9 cellular contexts compared by ENCODE assay signal in genomic region chr5:82364497-82364896, GRCh38.
A peak's percentile ranks its signal among the peaks of the same experiment; 100 is the strongest.
DNase-seq lines count a peak whose midpoint lies in the region; FAIRE-seq and TF ChIP-seq lines count a peak whose summit lies in the region.
"Had no signal": no experiment of that assay in that cellular context is flagged by ENCODE, and none has a peak within 500 bp of the region (broad histone marks: within the 10 kb centered on the region; RNA-seq: fewer than 3 reads in every experiment).

No MANE protein-coding gene starts in this region.

- H3K4me1 ChIP-seq in ACC112 (ENCODE audit: control insufficient read depth, insufficient read depth, low read length, unreplicated experiment) (peaks cover 22% of the 10 kb centered on the region), astrocyte (ENCODE audit: insufficient read depth, low read length) (peaks cover 29% of the 10 kb centered on the region), kidney (ENCODE audit: control insufficient read depth in 1 of 2, insufficient read depth in 1 of 2, low read depth in 1 of 2, low read length in 2 of 2) (no peaks in the 10 kb centered on the region)

- H3K4me2 ChIP-seq in astrocyte (ENCODE audit: low read length), result no peak overlapping the region

- no peak overlapping the region for H3K4me3 Mint-ChIP-seq in astrocyte (ENCODE audit: unreplicated experiment)
- H3K4me3 Mint-ChIP-seq: central memory CD8-positive, alpha-beta T cell had no signal

- H3K9ac ChIP-seq in astrocyte (ENCODE audit: low read length) (peak overlapping the region; percentile 69), kidney (ENCODE audit: low read length in 2 of 2) (no peak overlapping the region)

- FAIRE-seq in astrocyte (lab: Jason Lieb, UNC) (no peak), kidney (lab: Jason Lieb, UNC) (no peak)

- H3K79me2 ChIP-seq in ACC112 (ENCODE audit: control insufficient read depth, insufficient read depth, low read length, unreplicated experiment) (no peaks in the 10 kb centered on the region), astrocyte (ENCODE audit: insufficient read depth, low read length) (no peaks in the 10 kb centered on the region)

- no peaks in the 10 kb centered on the region for H4K20me1 ChIP-seq in astrocyte (ENCODE audit: insufficient read depth, low read length)

- no peaks in the 10 kb centered on the region for H3K36me3 ChIP-seq in ACC112 (ENCODE audit: insufficient read depth, low read length)
- no peaks in the 10 kb centered on the region for H3K36me3 ChIP-seq in astrocyte (ENCODE audit: insufficient read depth, low read length)
- no peaks in the 10 kb centered on the region for H3K36me3 ChIP-seq in kidney (ENCODE audit: control insufficient read depth in 1 of 2, insufficient read depth in 2 of 2, low read length in 2 of 2)

- peak overlapping the region; percentile 69 for H3K27ac Mint-ChIP-seq in astrocyte (ENCODE audit: unreplicated experiment)

- H3K36me3 Mint-ChIP-seq in astrocyte (ENCODE audit: low read depth, unreplicated experiment), result no peaks in the 10 kb centered on the region

- H3K27me3 Mint-ChIP-seq in astrocyte (ENCODE audit: low read depth, unreplicated experiment), result no peaks in the 10 kb centered on the region

- H2AFZ ChIP-seq in ACC112 (ENCODE audit: low read length, unreplicated experiment), result peak overlapping the region; percentile 20
- H2AFZ ChIP-seq in astrocyte (ENCODE audit: low read depth, low read length), result peak overlapping the region; percentile 60

- no peaks in the 10 kb centered on the region for H3K9me3 Mint-ChIP-seq in astrocyte (ENCODE audit: unreplicated experiment)
- H3K9me3 Mint-ChIP-seq: central memory CD8-positive, alpha-beta T cell had no signal

- peaks cover 28% of the 10 kb centered on the region for H3K4me1 Mint-ChIP-seq in astrocyte (ENCODE audit: low read depth, unreplicated experiment)
- H3K4me1 Mint-ChIP-seq: central memory CD8-positive, alpha-beta T cell had no signal

- DNase-seq in HT-29 (ENCODE audit: low spot score) (peak; percentile 52), astrocyte (ENCODE audit: low read depth) (peak; percentile 50), kidney (no peak), NCI-H2196 treated with DMSO at 0.1 percent for 48 hours (lab: John Stamatoyannopoulos, UW; ENCODE audit: unreplicated experiment) (no peak), HK-2 (ENCODE audit: unreplicated experiment) (no peak), NCI-H1436 (lab: John Stamatoyannopoulos, UW) (no peak)
- no peak for DNase-seq in effector CD8-positive, alpha-beta T cell (lab: John Stamatoyannopoulos, UW)

- H3K9me3 ChIP-seq in astrocyte (ENCODE audit: insufficient read depth, low read depth, low read length) (no peaks in the 10 kb centered on the region), kidney (ENCODE audit: control insufficient read depth in 1 of 2, low read length in 2 of 2) (no peaks in the 10 kb centered on the region)

- intact Hi-C loops in kidney (cut with DNase I), result no loop called here

- H3K4me3 ChIP-seq in ACC112 (ENCODE audit: low read depth, low read length) (no peak overlapping the region), astrocyte (ENCODE audit: insufficient read depth, low read depth, low read length) (no peak overlapping the region), kidney (ENCODE audit: low read length in 2 of 2) (no peak overlapping the region)

- H3K27ac ChIP-seq in ACC112 (ENCODE audit: low read depth, low read length) (peak overlapping the region; percentile 20; the same call in 1 of the 2 replicates), astrocyte (ENCODE audit: low read depth, low read length) (peak overlapping the region; percentile 84), kidney (ENCODE audit: low read depth in 2 of 2, low read length in 2 of 2) (no peak overlapping the region)

- H3K27me3 ChIP-seq in ACC112 (ENCODE audit: insufficient read depth, low read length), result no peaks in the 10 kb centered on the region
- H3K27me3 ChIP-seq in astrocyte (ENCODE audit: insufficient read depth, low read length), result no peaks in the 10 kb centered on the region

- peak; percentile 46 for TF ChIP-seq CTCF in astrocyte (IDR thresholded peaks at IDR 0.05; ENCODE audit: insufficient read depth, low read depth, low read length)
- peak; percentile 57 for TF ChIP-seq CTCF in kidney (IDR thresholded peaks at IDR 0.05; ENCODE audit: borderline replicate concordance, extremely low read depth, insufficient read depth)

Comparison
In these comparisons a context has a peak if more than half of its experiments do, and no peak if none do; other contexts are left out.
1. H3K27ac ChIP-seq: peak in ACC112 (single experiment) and astrocyte (single experiment); none in kidney (0 of 2).
2. DNase-seq: peak in HT-29 (single experiment) and astrocyte (single experiment); none in kidney (single experiment), NCI-H2196 treated with DMSO at 0.1 percent for 48 hours (single experiment), HK-2 (single experiment), NCI-H1436 (single experiment) and effector CD8-positive, alpha-beta T cell (single experiment).